Comparison of ENCODE assay signal across 16 cellular contexts in genomic region chr11:90251599-90251998, GRCh38. TPM values are rescaled to one million over a fixed set of nuclear protein-coding genes. Genes with fewer than 3 reads are reported as not detected.
DNase-seq lines count a peak whose midpoint lies in the region; ATAC-seq, FAIRE-seq and TF ChIP-seq lines count a peak whose summit lies in the region.
"Had no signal": no experiment of that assay in that cellular context is flagged by ENCODE, and none has a peak within 500 bp of the region (broad histone marks: within the 10 kb centered on the region; RNA-seq: fewer than 3 reads in every experiment).

No MANE protein-coding gene starts in this region.

- H3K27ac ChIP-seq in A673 (ENCODE audit: low read depth, low read length, poor library complexity, severe bottlenecking) (peak overlapping the region; percentile 31), VCaP (0 out of 2 replicates have a peak overlapping the region, but pooled peaks have one; percentile 13)

- no peaks in the 10 kb centered on the region for H3K36me3 ChIP-seq in A673 (ENCODE audit: insufficient read depth, low read length, poor library complexity, severe bottlenecking)

- peak in 2 of 3 experiments; percentile 13 to 61 for DNase-seq in NCI-H1417 (lab: John Stamatoyannopoulos, UW)
- no peak for DNase-seq in NCI-H1417 treated with DMSO at 0.1 percent for 48 hours (lab: John Stamatoyannopoulos, UW)
- DNase-seq in A673 (ENCODE audit: low spot score): no peak
- no peak for DNase-seq in D721Med (ENCODE audit: insufficient read length, low spot score)
- DNase-seq: 8988T; activated CD8-positive, alpha-beta memory T cell treated with anti-CD3 and anti-CD28 coated beads for 24 hours; endodermal cell; foreskin melanocyte; nephron progenitor cell; substantia nigra had no signal

- CTCF ChIA-PET in A673 (lab: Charles Lee): no interaction called here

- intact Hi-C loops in A673 (cut with micrococcal nuclease; ENCODE audit: unreplicated experiment): no loop called here

- peak; percentile 34 for ATAC-seq in HG02852 (IDR thresholded peaks at IDR 0.05; ENCODE audit: unreplicated experiment)
- ATAC-seq in HG02981 (IDR thresholded peaks at IDR 0.05; ENCODE audit: unreplicated experiment): no peak
- ATAC-seq in activated CD4-positive, CD25-positive, alpha-beta regulatory T cell treated with anti-CD3 and anti-CD28 coated beads, Interleukin-2, amount 50 U/mL, for 24 hours: no peak
- ATAC-seq: SK-N-SH treated with all-trans-retinoic acid at 6 μM for 48 hours had no signal

- H3K4me3 ChIP-seq in A673 (ENCODE audit: low read depth, low read length, poor library complexity, severe bottlenecking): peak overlapping the region; percentile 25
- H3K4me3 ChIP-seq: lung had no signal

- H3K27me3 ChIP-seq in A673 (replicated peaks; ENCODE audit: insufficient read depth, low read depth, low read length, poor library complexity): no peaks in the 10 kb centered on the region

- no peak for FAIRE-seq in D721Med (lab: Jason Lieb, UNC)

- no peaks in the 10 kb centered on the region for H3K4me1 ChIP-seq in A673 (ENCODE audit: insufficient read depth, low read length, poor library complexity, severe bottlenecking)

- POLR2A ChIA-PET in A673 (lab: Charles Lee; ENCODE audit: low non-redundant PET): no interaction called here

- TSS peak; percentile 40 for BruUV-seq in A673 (replicated peaks; lab: Mats Ljungman, UMichigan)

- TF ChIP-seq CTCF in A673 (conservative IDR thresholded peaks at IDR 0.05; ENCODE audit: low read depth, low read length) (no peak), VCaP (conservative IDR thresholded peaks at IDR 0.05) (no peak), D721Med (IDR thresholded peaks at IDR 0.05; ENCODE audit: insufficient read depth, missing control alignments) (no peak)

- H3K9me3 ChIP-seq in A673 (ENCODE audit: low read depth, low read length, poor library complexity, severe bottlenecking): peaks cover 11% of the 10 kb centered on the region

RNA-seq across cellular contexts. Expression of gene CHORDC1, which starts 28.8 kb away (rescaled TPM):
- total RNA-seq in A673 (2021): 186 and 244 TPM in 2 replicates

Comparison
In these comparisons a context has a peak if more than half of its experiments do, and no peak if none do; other contexts are left out.
1. DNase-seq: peak in NCI-H1417 (2 of 3); none in NCI-H1417 treated with DMSO at 0.1 percent for 48 hours (single experiment), A673 (single experiment) and D721Med (single experiment).